In the genomic region with DNA sequence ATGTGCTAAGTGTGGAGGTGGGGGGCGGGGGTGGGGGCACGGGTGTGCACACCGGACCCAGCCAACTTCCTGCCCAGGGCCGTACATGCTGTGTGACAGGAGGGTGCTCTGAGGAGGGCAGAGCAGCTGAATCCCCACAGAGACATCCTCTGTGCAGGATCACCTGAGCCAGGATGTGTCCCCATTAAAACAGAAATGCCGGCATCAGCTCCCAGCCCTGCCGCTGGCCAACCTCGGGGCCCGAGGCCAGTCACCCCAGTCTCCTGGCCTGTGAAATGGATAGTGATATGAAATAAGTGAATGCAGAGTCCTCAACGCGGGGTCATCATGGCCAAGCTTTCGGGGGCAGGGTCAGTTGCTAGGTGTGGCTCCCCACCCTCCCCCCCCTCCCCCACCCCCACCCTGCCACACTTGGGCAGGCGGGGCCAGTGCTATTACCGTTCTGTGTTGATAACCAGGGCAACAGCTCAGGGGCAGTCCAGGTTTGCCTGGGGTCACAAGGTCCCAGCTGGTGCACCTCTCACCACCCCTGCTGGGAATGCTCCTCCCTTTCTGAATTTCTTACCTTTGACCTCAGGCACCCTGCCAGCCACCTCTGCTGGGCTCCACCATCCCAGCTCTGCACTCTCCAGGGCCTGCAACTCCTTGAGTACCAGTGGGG, we compare ENCODE assay signal across 24 cellular contexts.
DNase-seq lines count a peak whose midpoint lies in the region; ATAC-seq and TF ChIP-seq lines count a peak whose summit lies in the region.
"Had no signal": no experiment of that assay in that cellular context is flagged by ENCODE, and none has a peak within 500 bp of the region (broad histone marks: within the 10 kb centered on the region; RNA-seq: fewer than 3 reads in every experiment).

No MANE protein-coding gene starts in this region.

- no peaks in the 10 kb centered on the region for H3K79me2 ChIP-seq in GM23338 (replicated peaks; ENCODE audit: insufficient read depth)

- H3K27me3 Mint-ChIP-seq in GM23338 (ENCODE audit: insufficient read depth, low read depth, poor library complexity), result no peaks in the 10 kb centered on the region
- H3K27me3 Mint-ChIP-seq in chondrocyte (ENCODE audit: low read depth), result peaks cover 22% of the 10 kb centered on the region
- H3K27me3 Mint-ChIP-seq: CD4-positive, CD25-positive, alpha-beta regulatory T cell had no signal

- H3K27ac Mint-ChIP-seq in GM23338 (no peak overlapping the region), chondrocyte (ENCODE audit: unreplicated experiment) (no peak overlapping the region)
- H3K27ac Mint-ChIP-seq: CD4-positive, CD25-positive, alpha-beta regulatory T cell; IgD-negative memory B cell had no signal

- H3K36me3 Mint-ChIP-seq in GM23338 (ENCODE audit: low read depth) (no peaks in the 10 kb centered on the region), chondrocyte (ENCODE audit: low read depth) (no peaks in the 10 kb centered on the region)
- H3K36me3 Mint-ChIP-seq: CD4-positive, CD25-positive, alpha-beta regulatory T cell; IgD-negative memory B cell had no signal

- TF ChIP-seq RAD21 in liver (IDR thresholded peaks at IDR 0.05), result peak; percentile 7 to 36

- H2AFZ ChIP-seq in GM23338, result no peak overlapping the region

- DNase-seq in GM23338 (ENCODE audit: low spot score) (no peak), chondrocyte (ENCODE audit: low spot score) (peak; percentile 44), sciatic nerve (ENCODE audit: low spot score) (no peak), foreskin keratinocyte (no peak)
- DNase-seq: ACHN; AML-193; C1 segment of cervical spinal cord; CD4-positive, CD25-positive, alpha-beta regulatory T cell; CD8-positive, alpha-beta memory T cell; COR-L47; DMS 273 treated with DMSO at 0.1 percent for 48 hours; DMS53; DND-41; EL; Karpas-422; KBM-7 had no signal

- intact Hi-C loops in sciatic nerve (cut with DNase I), result no loop called here

- H3K4me1 ChIP-seq in GM23338 (ENCODE audit: insufficient read depth) (no peaks in the 10 kb centered on the region), liver (ENCODE audit: control insufficient read depth in 4 of 4, insufficient read depth in 4 of 4, low read length in 3 of 4) (peaks cover 14 to 35% (median 22%) of the 10 kb centered on the region in 4 donors), foreskin keratinocyte (no peaks in the 10 kb centered on the region)
- H3K4me1 ChIP-seq: HAP-1 had no signal

- no peaks in the 10 kb centered on the region for H4K20me1 ChIP-seq in GM23338 (replicated peaks; ENCODE audit: insufficient read depth)

- H3K27ac ChIP-seq in GM23338 (ENCODE audit: low read depth) (no peak overlapping the region), liver (ENCODE audit: low read depth in 1 of 2, low read length in 2 of 2) (peak overlapping the region; percentile 68 to 73), foreskin keratinocyte (no peak overlapping the region)
- H3K27ac ChIP-seq: HL-60 had no signal

- 42% methylated on average over 13 of the region's 13 CpGs for WGBS in liver

- no peaks in the 10 kb centered on the region for H3F3A ChIP-seq in GM23338 (replicated peaks; ENCODE audit: low read depth)

- no peaks in the 10 kb centered on the region for H3K9me3 ChIP-seq in liver (ENCODE audit: control insufficient read depth in 4 of 4, low read length in 3 of 4)
- H3K9me3 ChIP-seq: HAP-1 had no signal

- H3K9ac ChIP-seq in liver (ENCODE audit: low read depth in 1 of 2, low read length in 2 of 2), result no peak overlapping the region

- H3K36me3 ChIP-seq in GM23338 (ENCODE audit: insufficient read depth), result no peaks in the 10 kb centered on the region
- peaks cover 0 to under 1% (median 0%) of the 10 kb centered on the region in 4 donors for H3K36me3 ChIP-seq in liver (ENCODE audit: control insufficient read depth in 4 of 4, insufficient read depth in 3 of 4, low read depth in 1 of 4, low read length in 3 of 4)
- H3K36me3 ChIP-seq: HAP-1 had no signal

- no peak overlapping the region for H3K4me3 ChIP-seq in GM23338
- H3K4me3 ChIP-seq in liver (ENCODE audit: low read depth in 1 of 3, low read length in 3 of 3), result no peak overlapping the region
- H3K4me3 ChIP-seq: GM12878, HAP-1 had no signal

- no peak overlapping the region for H3K4me2 ChIP-seq in GM23338

- 0 out of 2 replicates have a peak, but pooled peaks cover 3% of the 10 kb centered on the region for H3K9me2 ChIP-seq in GM23338 (ENCODE audit: insufficient read depth)

- H3K4me3 Mint-ChIP-seq in GM23338 (no peak overlapping the region), chondrocyte (ENCODE audit: unreplicated experiment) (no peak overlapping the region)
- H3K4me3 Mint-ChIP-seq: CD4-positive, CD25-positive, alpha-beta regulatory T cell; IgD-negative memory B cell had no signal

- H3K27me3 ChIP-seq in GM23338 (ENCODE audit: insufficient read depth), result no peaks in the 10 kb centered on the region
- no peaks in the 10 kb centered on the region for H3K27me3 ChIP-seq in liver (ENCODE audit: control insufficient read depth in 4 of 4, insufficient read depth in 4 of 4, low read length in 3 of 4)
- peaks cover 4% of the 10 kb centered on the region for H3K27me3 ChIP-seq in foreskin keratinocyte

- TF ChIP-seq CTCF in GM23338 (conservative IDR thresholded peaks at IDR 0.05; ENCODE audit: low read depth in 2 of 2) (no peak), chondrocyte (IDR thresholded peaks at IDR 0.05) (no peak), liver (IDR thresholded peaks at IDR 0.05; ENCODE audit: low read depth, low read length, missing input control) (no peak), foreskin keratinocyte (conservative IDR thresholded peaks at IDR 0.05) (no peak)

- ATAC-seq in GM23338, result peak; percentile 31; the same call in 2 of the 3 replicates
- peak; percentile 28 for ATAC-seq in sciatic nerve
- no peak for ATAC-seq in GM18867 (IDR thresholded peaks at IDR 0.05; ENCODE audit: unreplicated experiment)
- ATAC-seq in GM19463 (IDR thresholded peaks at IDR 0.05; ENCODE audit: unreplicated experiment), result no peak
- ATAC-seq in foreskin keratinocyte, result no peak
- ATAC-seq in GM21737 (IDR thresholded peaks at IDR 0.05; ENCODE audit: unreplicated experiment), result no peak
- ATAC-seq: GM12878 had no signal

- no peaks in the 10 kb centered on the region for H3K9me3 Mint-ChIP-seq in GM23338
- no peaks in the 10 kb centered on the region for H3K9me3 Mint-ChIP-seq in chondrocyte (ENCODE audit: low read depth)
- H3K9me3 Mint-ChIP-seq: CD4-positive, CD25-positive, alpha-beta regulatory T cell; CD8-positive, alpha-beta memory T cell; IgD-negative memory B cell had no signal

- H3K4me1 Mint-ChIP-seq in GM23338 (peaks cover 8% of the 10 kb centered on the region), chondrocyte (ENCODE audit: low read depth) (no peaks in the 10 kb centered on the region)
- H3K4me1 Mint-ChIP-seq: CD4-positive, CD25-positive, alpha-beta regulatory T cell; CD8-positive, alpha-beta memory T cell had no signal

TF ChIP-seq in GM23338, 12 proteins besides CTCF, POLR2A, EP300 and RAD21:
- TF ChIP-seq EZH2phosphoT487 (IDR thresholded peaks at IDR 0.05; ENCODE audit: unreplicated experiment) (no peak), STAT1 (IDR thresholded peaks at IDR 0.05; ENCODE audit: unreplicated experiment) (no peak), JUNB (IDR thresholded peaks at IDR 0.05; ENCODE audit: unreplicated experiment) (no peak), ZNF114 (CRISPR knock-in tag; IDR thresholded peaks at IDR 0.05) (no peak), CREB1 (CRISPR knock-in tag; IDR thresholded peaks at IDR 0.05; ENCODE audit: low read depth) (no peak), NANOG (IDR thresholded peaks at IDR 0.05; ENCODE audit: borderline replicate concordance) (no peak), POLR2AphosphoS5 (IDR thresholded peaks at IDR 0.05; ENCODE audit: low read depth) (no peak), EZH2 (IDR thresholded peaks at IDR 0.05; ENCODE audit: low read depth, unreplicated experiment) (no peak), ZNF331 (CRISPR knock-in tag; IDR thresholded peaks at IDR 0.05; ENCODE audit: low read depth) (no peak)

TF ChIP-seq in liver, 16 proteins besides CTCF, POLR2A, EP300 and RAD21:
- peak; percentile 71 to 73 for TF ChIP-seq HNF4A (conservative IDR thresholded peaks at IDR 0.05)
- TF ChIP-seq RXRA (IDR thresholded peaks at IDR 0.05), result peak; percentile 93 to 94
- peak; percentile 66 for TF ChIP-seq SP1 (IDR thresholded peaks at IDR 0.05)
- no peak for TF ChIP-seq FOXA2 (IDR thresholded peaks at IDR 0.05)
- peak; percentile 34 for TF ChIP-seq YY1 (IDR thresholded peaks at IDR 0.05)
- peak; percentile 37 for TF ChIP-seq HNF4G (IDR thresholded peaks at IDR 0.05)
- TF ChIP-seq, protein P1, sequence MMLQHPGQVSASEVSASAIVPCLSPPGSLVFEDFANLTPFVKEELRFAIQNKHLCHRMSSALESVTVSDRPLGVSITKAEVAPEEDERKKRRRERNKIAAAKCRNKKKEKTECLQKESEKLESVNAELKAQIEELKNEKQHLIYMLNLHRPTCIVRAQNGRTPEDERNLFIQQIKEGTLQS (IDR thresholded peaks at IDR 0.05), result no peak
- no peak for TF ChIP-seq GABPA (IDR thresholded peaks at IDR 0.05 in 1 of 2, conservative IDR thresholded peaks at IDR 0.05 in 1 of 2)

Comparison
In these comparisons a context has a peak if more than half of its experiments do, and no peak if none do; other contexts are left out.
1. ATAC-seq: peak in GM23338 (single experiment) and sciatic nerve (single experiment); none in GM18867 (single experiment), GM19463 (single experiment), foreskin keratinocyte (single experiment) and GM21737 (single experiment).
2. H3K27ac ChIP-seq: peak in liver (2 of 2); none in GM23338 (single experiment) and foreskin keratinocyte (single experiment).